In genomic region chr11:119666463-119667131, GRCh38 we compare ENCODE assay signal across 8 cellular contexts.
DNase-seq lines count a peak whose midpoint lies in the region; ATAC-seq and TF ChIP-seq lines count a peak whose summit lies in the region.

No MANE protein-coding gene starts in this region.

- H3K4me1 Mint-ChIP-seq in activated CD8-positive, alpha-beta T cell treated with anti-CD3 and anti-CD28 coated beads for 36 hours (ENCODE audit: low read depth) = no peaks in the 10 kb centered on the region
- peaks cover 0 to 4% of the 10 kb centered on the region in 2 donors for H3K4me1 Mint-ChIP-seq in effector memory CD8-positive, alpha-beta T cell (ENCODE audit: low read depth in 2 of 2)

- no peaks in the 10 kb centered on the region for H3K9me3 Mint-ChIP-seq in activated CD8-positive, alpha-beta T cell treated with anti-CD3 and anti-CD28 coated beads for 36 hours
- H3K9me3 Mint-ChIP-seq in effector memory CD8-positive, alpha-beta T cell = no peaks in the 10 kb centered on the region

- intact Hi-C loops in activated CD8-positive, alpha-beta T cell treated with anti-CD3 and anti-CD28 coated beads for 36 hours (cut with micrococcal nuclease) = loop anchor here (5.0 kb wide), 1 partner anchor 441 kb away; no protein-coding TSS in a partner anchor
- intact Hi-C loops in lower lobe of right lung (cut with DNase I) = no loop called here

- no peaks in the 10 kb centered on the region for H3K9me3 ChIP-seq in lower lobe of right lung

- H3K27ac Mint-ChIP-seq in activated CD8-positive, alpha-beta T cell treated with anti-CD3 and anti-CD28 coated beads for 36 hours = no peak overlapping the region
- H3K27ac Mint-ChIP-seq in effector memory CD8-positive, alpha-beta T cell = no peak overlapping the region

- peak; percentile 87 for TF ChIP-seq CTCF in activated CD8-positive, alpha-beta T cell treated with anti-CD3 and anti-CD28 coated beads for 36 hours (IDR thresholded peaks at IDR 0.05)
- TF ChIP-seq CTCF in lower lobe of right lung (IDR thresholded peaks at IDR 0.05) = peak; percentile 94

- DNase-seq in activated gamma-delta T cell treated with Interleukin-2 at 50 U/mL for 16 hours (peak; percentile 47), activated gamma-delta T cell (lab: John Stamatoyannopoulos, UW) (no peak), NCI-H345 treated with DMSO at 0.1 percent for 48 hours (lab: John Stamatoyannopoulos, UW; ENCODE audit: unreplicated experiment) (peak; percentile 17), lower lobe of right lung (peak; percentile 83)
- peak; percentile 73 for DNase-seq in activated CD8-positive, alpha-beta T cell treated with anti-CD3 and anti-CD28 coated beads for 36 hours
- DNase-seq in effector memory CD8-positive, alpha-beta T cell = peak; percentile 50 to 60 (median 56)
- peak; percentile 10 for DNase-seq in stimulated activated CD8-positive, alpha-beta memory T cell treated with anti-CD3 and anti-CD28 coated beads, Interleukin-12 subunit alpha, Interleukin-12 subunit beta, amount 100 ng/mL, for 4 hours (ENCODE audit: low read depth)

- CTCF ChIA-PET in activated CD8-positive, alpha-beta T cell treated with anti-CD3 and anti-CD28 coated beads for 36 hours (lab: Charles Lee) = interaction anchor here (1.0 to 1.7 kb wide), 4 partner anchors 63 to 442 kb away, joined by 4 to 11 read pairs (median 8); partner anchors contain the start of gene NECTIN1

- peak; percentile 75 for ATAC-seq in HG02885 (IDR thresholded peaks at IDR 0.05; ENCODE audit: poor library complexity, unreplicated experiment)
- peak; percentile 97 for ATAC-seq in activated CD8-positive, alpha-beta T cell treated with anti-CD3 and anti-CD28 coated beads for 36 hours
- peak; percentile 82 for ATAC-seq in effector memory CD8-positive, alpha-beta T cell (replicated peaks)
- ATAC-seq in lower lobe of right lung = peak; percentile 93 to 96

- H3K36me3 Mint-ChIP-seq in activated CD8-positive, alpha-beta T cell treated with anti-CD3 and anti-CD28 coated beads for 36 hours (ENCODE audit: low read depth) = no peaks in the 10 kb centered on the region
- no peaks in the 10 kb centered on the region for H3K36me3 Mint-ChIP-seq in effector memory CD8-positive, alpha-beta T cell (ENCODE audit: insufficient read depth)

- H3K4me1 ChIP-seq in lower lobe of right lung = peaks cover 5% of the 10 kb centered on the region

- H3K27me3 Mint-ChIP-seq in activated CD8-positive, alpha-beta T cell treated with anti-CD3 and anti-CD28 coated beads for 36 hours = no peaks in the 10 kb centered on the region
- H3K27me3 Mint-ChIP-seq in effector memory CD8-positive, alpha-beta T cell = no peaks in the 10 kb centered on the region

- H3K27me3 ChIP-seq in lower lobe of right lung (ENCODE audit: low read depth) = no peaks in the 10 kb centered on the region

- H3K27ac ChIP-seq in lower lobe of right lung = no peak overlapping the region

- POLR2A ChIA-PET in activated CD8-positive, alpha-beta T cell treated with anti-CD3 and anti-CD28 coated beads for 36 hours (lab: Charles Lee) = interaction anchor here (1.6 kb wide), 1 partner anchor 61 kb away, joined by 3 read pairs; no protein-coding TSS in a partner anchor

- no peak overlapping the region for H3K4me3 Mint-ChIP-seq in activated CD8-positive, alpha-beta T cell treated with anti-CD3 and anti-CD28 coated beads for 36 hours
- no peak overlapping the region for H3K4me3 Mint-ChIP-seq in effector memory CD8-positive, alpha-beta T cell

- H3K4me3 ChIP-seq in lower lobe of right lung = no peak overlapping the region

- no peaks in the 10 kb centered on the region for H3K36me3 ChIP-seq in lower lobe of right lung
